1 cellular context compared by ENCODE assay signal in genomic region chr6:34276191-34276590, GRCh38.
TF ChIP-seq lines count a peak whose summit lies in the region.

No MANE protein-coding gene starts in this region.

TF ChIP-seq in K562, 482 proteins besides CTCF, POLR2A, EP300 and RAD21:
- TF ChIP-seq DMBX1 (CRISPR knock-in tag; IDR thresholded peaks at IDR 0.05; ENCODE audit: borderline replicate concordance) (peak; percentile 36; the same call in 1 of the 2 replicates), ZBTB33 (CRISPR knock-in tag; IDR thresholded peaks at IDR 0.05) (peak; percentile 96), TBP (optimal IDR thresholded peaks at IDR 0.05; ENCODE audit: low read depth, low read length) (peak; percentile 63), ELK1 (CRISPR knock-in tag; IDR thresholded peaks at IDR 0.05) (no peak), CREB5 (CRISPR knock-in tag; IDR thresholded peaks at IDR 0.05) (no peak), OTX1 (CRISPR knock-in tag; IDR thresholded peaks at IDR 0.05) (0 out of 2 replicates have a peak, but pooled peaks have one; percentile 32), RBM14 (IDR thresholded peaks at IDR 0.05; ENCODE audit: borderline replicate concordance, insufficient read depth, low read depth, low read length) (no peak), ZNF384 (IDR thresholded peaks at IDR 0.05; ENCODE audit: low read depth, low read length) (0 out of 2 replicates have a peak, but pooled peaks have one; percentile 16)
